8 cellular contexts compared by ENCODE assay signal in genomic region chr6:15264902-15265761, GRCh38.
DNase-seq lines count a peak whose midpoint lies in the region; ATAC-seq and TF ChIP-seq lines count a peak whose summit lies in the region.

No MANE protein-coding gene starts in this region.

- TF ChIP-seq CTCF in OCI-LY3 (IDR thresholded peaks at IDR 0.05; ENCODE audit: low read depth, low read length) (no peak), neutrophil (IDR thresholded peaks at IDR 0.05) (no peak)

- H3K4me3 ChIP-seq in OCI-LY3 (ENCODE audit: low read length), result peak overlapping the region; percentile 63
- peak overlapping the region; percentile 7 to 35 for H3K4me3 ChIP-seq in neutrophil (ENCODE audit: low read depth in 1 of 2, low read length in 1 of 2)

- no peak for ATAC-seq in HG03175 (IDR thresholded peaks at IDR 0.05; ENCODE audit: unreplicated experiment)
- ATAC-seq in HG02759 (IDR thresholded peaks at IDR 0.05; ENCODE audit: unreplicated experiment), result no peak

- H3K79me2 ChIP-seq in OCI-LY3 (ENCODE audit: low read length), result peaks cover 100% of the 10 kb centered on the region

- H3K4me2 ChIP-seq in OCI-LY3 (ENCODE audit: low read length), result peak overlapping the region; percentile 92

- peaks cover 74% of the 10 kb centered on the region for H4K20me1 ChIP-seq in OCI-LY3 (ENCODE audit: insufficient read depth, low read length)

- peaks cover 67% of the 10 kb centered on the region for H3K4me1 ChIP-seq in OCI-LY3 (ENCODE audit: low read length)
- peaks cover 74 to 84% of the 10 kb centered on the region in 2 experiments for H3K4me1 ChIP-seq in neutrophil (ENCODE audit: control insufficient read depth in 1 of 2, insufficient read depth in 1 of 2, low read depth in 1 of 2, low read length in 1 of 2)

- peak overlapping the region; percentile 52 for H3K9ac ChIP-seq in OCI-LY3 (ENCODE audit: low read length)

- DNase-seq in EL (peak; percentile 30), fibroblast of peridontal ligament (ENCODE audit: extremely low read depth) (peak; percentile 87), iPS-NIHi7 (ENCODE audit: extremely low spot score) (no peak)
- DNase-seq in activated naive CD4-positive, alpha-beta T cell treated with Interleukin-2 at 50 U/mL for 16 hours, result no peak

- peaks cover 2% of the 10 kb centered on the region for H3K36me3 ChIP-seq in OCI-LY3 (replicated peaks; ENCODE audit: low read depth, low read length)
- H3K36me3 ChIP-seq in neutrophil, result no peaks in the 10 kb centered on the region

- no peak overlapping the region for H2AFZ ChIP-seq in OCI-LY3 (ENCODE audit: low read depth, low read length)

- H3K9me3 ChIP-seq in OCI-LY3 (ENCODE audit: insufficient read depth, low read length), result no peaks in the 10 kb centered on the region
- H3K9me3 ChIP-seq in neutrophil, result no peaks in the 10 kb centered on the region

- H3K27ac ChIP-seq in OCI-LY3 (ENCODE audit: low read length) (peak overlapping the region; percentile 29), neutrophil (peak overlapping the region; percentile 84)

- H3K27me3 ChIP-seq in OCI-LY3 (ENCODE audit: low read depth, low read length) (no peaks in the 10 kb centered on the region), neutrophil (no peaks in the 10 kb centered on the region)

Comparison
In these comparisons a context has a peak if more than half of its experiments do, and no peak if none do; other contexts are left out.
1. DNase-seq: peak in EL (single experiment) and fibroblast of peridontal ligament (single experiment); none in iPS-NIHi7 (single experiment) and activated naive CD4-positive, alpha-beta T cell treated with Interleukin-2 at 50 U/mL for 16 hours (single experiment).